ENCODE assay signal across 9 cellular contexts in the genomic region with DNA sequence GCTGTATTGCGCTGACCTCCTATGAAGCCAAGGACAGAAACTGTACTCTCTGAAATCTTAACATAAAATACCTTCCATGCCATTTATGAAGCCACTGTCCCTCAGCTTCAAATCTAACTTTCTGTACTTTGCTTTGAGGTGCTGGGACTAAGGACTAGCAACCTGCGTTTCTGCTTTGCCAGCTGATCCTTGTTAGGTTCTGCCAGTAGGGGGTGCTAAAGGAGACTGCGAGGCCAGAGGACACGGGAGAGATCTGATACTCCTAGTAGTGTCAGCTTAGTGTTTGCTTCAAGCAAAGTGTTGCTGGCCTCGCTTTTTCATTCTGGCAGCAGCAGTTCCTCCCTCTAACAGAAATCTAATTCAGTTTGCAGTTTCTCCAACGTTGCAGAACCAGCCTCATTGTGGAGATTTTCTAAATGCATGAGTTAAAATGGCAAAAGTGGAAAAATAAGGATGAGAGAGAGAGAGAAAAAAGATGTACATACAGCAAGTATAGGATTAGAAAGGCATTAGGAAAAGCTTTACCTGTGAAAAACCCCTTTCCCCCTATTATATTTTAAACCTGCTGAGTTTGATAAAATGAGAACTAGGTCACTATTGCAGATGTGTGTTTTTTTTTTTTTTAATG.
DNase-seq lines count a peak whose midpoint lies in the region; ATAC-seq, FAIRE-seq and TF ChIP-seq lines count a peak whose summit lies in the region.
"Had no signal": no experiment of that assay in that cellular context is flagged by ENCODE, and none has a peak within 500 bp of the region (broad histone marks: within the 10 kb centered on the region; RNA-seq: fewer than 3 reads in every experiment).

No MANE protein-coding gene starts in this region.

- H3K27ac Mint-ChIP-seq in natural killer cell treated with Interleukin-12 subunit alpha and Interleukin-12 subunit beta and Interleukin-15 and Interleukin-18, amount 100 ng/mL, for 72 hours = no peak overlapping the region

- peak; percentile 48 for TF ChIP-seq CTCF in A549 (IDR thresholded peaks at IDR 0.05)
- TF ChIP-seq CTCF in LNCaP clone FGC (IDR thresholded peaks at IDR 0.05; ENCODE audit: control insufficient read depth, extremely low read depth, insufficient read depth) = peak; percentile 87

- CTCF ChIA-PET in A549 (lab: Yijun Ruan, JAX) = interaction anchor here (0.7 to 1.9 kb wide), 5 partner anchors 10 to 258 kb away, joined by 3 to 6 read pairs (median 3); no protein-coding TSS in a partner anchor

- peak; percentile 7 to 50 for DNase-seq in A549 (ENCODE audit: low read depth in 1 of 2, low spot score in 1 of 2)
- peak; percentile 20 for DNase-seq in GM04504 (ENCODE audit: low read depth)
- no peak for DNase-seq in LNCaP clone FGC (ENCODE audit: low read depth)
- peak; percentile 7 to 24 for DNase-seq in activated CD4-positive, alpha-beta T cell treated with anti-CD3 and anti-CD28 coated beads, Interleukin-2, amount 50 U/mL, for 48 hours
- DNase-seq in left kidney (ENCODE audit: low read depth, low spot score) = peak; percentile 83
- no peak for DNase-seq in MV-4-11 (lab: John Stamatoyannopoulos, UW)
- DNase-seq in natural killer cell treated with Interleukin-12 subunit alpha and Interleukin-12 subunit beta and Interleukin-15 and Interleukin-18, amount 100 ng/mL, for 72 hours (ENCODE audit: low spot score) = no peak

- H3K9me3 ChIP-seq in A549 = no peaks in the 10 kb centered on the region

- H3K27me3 Mint-ChIP-seq in natural killer cell treated with Interleukin-12 subunit alpha and Interleukin-12 subunit beta and Interleukin-15 and Interleukin-18, amount 100 ng/mL, for 72 hours = peaks cover 6 to 15% of the 10 kb centered on the region in 2 donors

- peak; percentile 26 to 42; a peak in 3 of 5 replicates for TF ChIP-seq RAD21 in A549 (conservative IDR thresholded peaks at IDR 0.05 in 1 of 2, IDR thresholded peaks at IDR 0.05 in 1 of 2)

- H3K4me1 Mint-ChIP-seq in natural killer cell treated with Interleukin-12 subunit alpha and Interleukin-12 subunit beta and Interleukin-15 and Interleukin-18, amount 100 ng/mL, for 72 hours (ENCODE audit: low read depth in 2 of 2) = no peaks in the 10 kb centered on the region

- H3K4me2 ChIP-seq in A549 = no peak overlapping the region

- H3K4me3 ChIP-seq in A549 = no peak overlapping the region
- no peak overlapping the region for H3K4me3 ChIP-seq in LNCaP clone FGC (ENCODE audit: low read depth, low read length)

- FAIRE-seq in A549 (lab: Jason Lieb, UNC) = peak; percentile 7
- FAIRE-seq: colon had no signal

- no peak overlapping the region for H3K27ac ChIP-seq in A549

- no peak for TF ChIP-seq POLR2A in A549 (IDR thresholded peaks at IDR 0.05; ENCODE audit: low read length)

- H3K36me3 Mint-ChIP-seq in natural killer cell treated with Interleukin-12 subunit alpha and Interleukin-12 subunit beta and Interleukin-15 and Interleukin-18, amount 100 ng/mL, for 72 hours = no peaks in the 10 kb centered on the region

- H3K4me3 Mint-ChIP-seq in natural killer cell treated with Interleukin-12 subunit alpha and Interleukin-12 subunit beta and Interleukin-15 and Interleukin-18, amount 100 ng/mL, for 72 hours = no peak overlapping the region

- H3K4me1 ChIP-seq in A549 = no peaks in the 10 kb centered on the region

- no peaks in the 10 kb centered on the region for H3K9me3 Mint-ChIP-seq in natural killer cell treated with Interleukin-12 subunit alpha and Interleukin-12 subunit beta and Interleukin-15 and Interleukin-18, amount 100 ng/mL, for 72 hours

- ATAC-seq in A549 (peak in 1 of 2 experiments; percentile 73; a peak in 2 of 6 replicates), HG02759 (IDR thresholded peaks at IDR 0.05; ENCODE audit: unreplicated experiment) (no peak)
- ATAC-seq in natural killer cell treated with Interleukin-12 subunit alpha and Interleukin-12 subunit beta and Interleukin-15 and Interleukin-18, amount 100 ng/mL, for 72 hours = no peak

- TF ChIP-seq EP300 in A549 (IDR thresholded peaks at IDR 0.05) = no peak

- POLR2A ChIA-PET in A549 (lab: Yijun Ruan, JAX) = no interaction called here

- 2% methylated on average over 6 of the region's 6 CpGs for WGBS in A549 (ENCODE audit: missing lambda C conversion rate)

TF ChIP-seq in A549, 52 proteins besides CTCF, POLR2A, EP300 and RAD21:
- TF ChIP-seq, protein P1, sequence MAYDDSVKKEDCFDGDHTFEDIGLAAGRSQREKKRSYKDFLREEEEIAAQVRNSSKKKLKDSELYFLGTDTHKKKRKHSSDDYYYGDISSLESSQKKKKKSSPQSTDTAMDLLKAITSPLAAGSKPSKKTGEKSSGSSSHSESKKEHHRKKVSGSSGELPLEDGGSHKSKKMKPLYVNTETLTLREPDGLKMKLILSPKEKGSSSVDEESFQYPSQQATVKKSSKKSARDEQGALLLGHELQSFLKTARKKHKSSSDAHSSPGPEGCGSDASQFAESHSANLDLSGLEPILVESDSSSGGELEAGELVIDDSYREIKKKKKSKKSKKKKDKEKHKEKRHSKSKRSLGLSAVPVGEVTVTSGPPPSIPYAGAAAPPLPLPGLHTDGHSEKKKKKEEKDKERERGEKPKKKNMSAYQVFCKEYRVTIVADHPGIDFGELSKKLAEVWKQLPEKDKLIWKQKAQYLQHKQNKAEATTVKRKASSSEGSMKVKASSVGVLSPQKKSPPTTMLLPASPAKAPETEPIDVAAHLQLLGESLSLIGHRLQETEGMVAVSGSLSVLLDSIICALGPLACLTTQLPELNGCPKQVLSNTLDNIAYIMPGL (CRISPR knock-in tag; IDR thresholded peaks at IDR 0.05; ENCODE audit: borderline replicate concordance) = no peak
- TF ChIP-seq SMC3 (IDR thresholded peaks at IDR 0.05) = peak; percentile 29; the same call in 1 of the 3 replicates

Comparison
In these comparisons a context has a peak if more than half of its experiments do, and no peak if none do; other contexts are left out.
1. DNase-seq: peak in A549 (2 of 2), GM04504 (single experiment), activated CD4-positive, alpha-beta T cell treated with anti-CD3 and anti-CD28 coated beads, Interleukin-2, amount 50 U/mL, for 48 hours (2 of 2) and left kidney (single experiment); none in LNCaP clone FGC (single experiment), MV-4-11 (single experiment) and natural killer cell treated with Interleukin-12 subunit alpha and Interleukin-12 subunit beta and Interleukin-15 and Interleukin-18, amount 100 ng/mL, for 72 hours (single experiment).